In genomic region chr4:18197467-18197866, GRCh38 we compare ENCODE assay signal across 26 cellular contexts.
"Had no signal": no experiment of that assay in that cellular context is flagged by ENCODE, and none has a peak within 500 bp of the region (broad histone marks: within the 10 kb centered on the region; RNA-seq: fewer than 3 reads in every experiment).

No MANE protein-coding gene starts in this region.

- H3K4me3 ChIP-seq: esophagus squamous epithelium, heart right ventricle, left lung, prostate gland, right atrium auricular region, smooth muscle cell, suprapubic skin, transverse colon, vagina had no signal

- H3K27me3 ChIP-seq: heart right ventricle, left lung, right atrium auricular region, suprapubic skin, transverse colon, vagina had no signal

- H3K4me2 ChIP-seq: smooth muscle cell had no signal

- DNase-seq: effector memory CD8-positive, alpha-beta T cell; erythroblast; esophagus squamous epithelium; foreskin melanocyte; glutamatergic neuron; heart right ventricle; hippocampal formation; left cardiac atrium; left lung; mesenchymal stem cell; midbrain; naive thymus-derived CD4-positive, alpha-beta T cell; nucleus accumbens; stimulated activated CD4-positive, alpha-beta T cell treated with anti-CD3 and anti-CD28 coated beads, Interleukin-12 subunit alpha, Interleukin-12 subunit beta, amount 100 ng/mL, for 4 hours; stimulated activated CD4-positive, alpha-beta T cell treated with anti-CD3 and anti-CD28 coated beads, Interleukin-1b, Interleukin-23, amount 100 ng/mL, for 48 hours; stimulated activated CD4-positive, alpha-beta T cell treated with anti-CD3 and anti-CD28 coated beads, Interleukin-4, amount 100 ng/mL, for 1 hour; stimulated activated CD8-positive, alpha-beta memory T cell treated with anti-CD3 and anti-CD28 coated beads, Interleukin-4, amount 100 ng/mL, for 48 hours; stimulated activated naive CD4-positive, alpha-beta T cell; stimulated activated naive CD8-positive, alpha-beta T cell treated with anti-CD3 and anti-CD28 coated beads, Interleukin-15, amount 100 ng/mL, for 72 hours; transverse colon had no signal

- H3K27ac ChIP-seq: esophagus squamous epithelium, heart right ventricle, left lung, prostate gland, right atrium auricular region, suprapubic skin, transverse colon, vagina had no signal

- ATAC-seq: effector memory CD8-positive, alpha-beta T cell; heart right ventricle; left cardiac atrium; left lung; naive thymus-derived CD4-positive, alpha-beta T cell; sciatic nerve; stimulated activated naive CD8-positive, alpha-beta T cell treated with anti-CD3 and anti-CD28 coated beads, Interleukin-15, amount 100 ng/mL, for 72 hours had no signal

- H3K36me3 ChIP-seq: esophagus squamous epithelium, heart right ventricle, left lung, prostate gland, right atrium auricular region, suprapubic skin, transverse colon, vagina had no signal

- H3K4me1 ChIP-seq: esophagus squamous epithelium, heart right ventricle, left lung, prostate gland, right atrium auricular region, suprapubic skin, transverse colon, vagina had no signal
